In genomic region chr5:165029471-165029870, GRCh38 we compare ENCODE assay signal across 2 cellular contexts.
TF ChIP-seq lines count a peak whose summit lies in the region.

No MANE protein-coding gene starts in this region.

TF ChIP-seq in SK-N-SH, 30 proteins besides CTCF, POLR2A, EP300 and RAD21 (continued from another document):
- no peak for TF ChIP-seq ZBTB33 (IDR thresholded peaks at IDR 0.05; ENCODE audit: borderline replicate concordance, low read depth)

TF ChIP-seq in SK-N-SH treated with all-trans-retinoic acid at 6 μM for 48 hours, 23 proteins besides CTCF, POLR2A, EP300 and RAD21 (continued from another document):
- TF ChIP-seq PATZ1 (CRISPR knock-in tag; IDR thresholded peaks at IDR 0.05; ENCODE audit: borderline replicate concordance) (no peak), ZFP30 (CRISPR knock-in tag; IDR thresholded peaks at IDR 0.05) (no peak), ZFP3 (CRISPR knock-in tag; IDR thresholded peaks at IDR 0.05) (no peak), ZNF8 (CRISPR knock-in tag; IDR thresholded peaks at IDR 0.05) (no peak), TSHZ2 (CRISPR knock-in tag; IDR thresholded peaks at IDR 0.05) (no peak), ESRRG (CRISPR knock-in tag; IDR thresholded peaks at IDR 0.05) (no peak), GLIS3 (CRISPR knock-in tag; IDR thresholded peaks at IDR 0.05) (no peak), ZC3H10 (CRISPR knock-in tag; IDR thresholded peaks at IDR 0.05) (no peak), ZNF70 (CRISPR knock-in tag; IDR thresholded peaks at IDR 0.05) (no peak), ZNF565 (CRISPR knock-in tag; conservative IDR thresholded peaks at IDR 0.05; ENCODE audit: low read depth) (no peak), POU6F1 (CRISPR knock-in tag; IDR thresholded peaks at IDR 0.05; ENCODE audit: borderline replicate concordance, low read depth) (no peak), PPARA (CRISPR knock-in tag; IDR thresholded peaks at IDR 0.05; ENCODE audit: borderline replicate concordance) (no peak), OSR1 (CRISPR knock-in tag; IDR thresholded peaks at IDR 0.05) (no peak), BACH2 (CRISPR knock-in tag; IDR thresholded peaks at IDR 0.05; ENCODE audit: borderline replicate concordance) (no peak)
